In the genomic region with DNA sequence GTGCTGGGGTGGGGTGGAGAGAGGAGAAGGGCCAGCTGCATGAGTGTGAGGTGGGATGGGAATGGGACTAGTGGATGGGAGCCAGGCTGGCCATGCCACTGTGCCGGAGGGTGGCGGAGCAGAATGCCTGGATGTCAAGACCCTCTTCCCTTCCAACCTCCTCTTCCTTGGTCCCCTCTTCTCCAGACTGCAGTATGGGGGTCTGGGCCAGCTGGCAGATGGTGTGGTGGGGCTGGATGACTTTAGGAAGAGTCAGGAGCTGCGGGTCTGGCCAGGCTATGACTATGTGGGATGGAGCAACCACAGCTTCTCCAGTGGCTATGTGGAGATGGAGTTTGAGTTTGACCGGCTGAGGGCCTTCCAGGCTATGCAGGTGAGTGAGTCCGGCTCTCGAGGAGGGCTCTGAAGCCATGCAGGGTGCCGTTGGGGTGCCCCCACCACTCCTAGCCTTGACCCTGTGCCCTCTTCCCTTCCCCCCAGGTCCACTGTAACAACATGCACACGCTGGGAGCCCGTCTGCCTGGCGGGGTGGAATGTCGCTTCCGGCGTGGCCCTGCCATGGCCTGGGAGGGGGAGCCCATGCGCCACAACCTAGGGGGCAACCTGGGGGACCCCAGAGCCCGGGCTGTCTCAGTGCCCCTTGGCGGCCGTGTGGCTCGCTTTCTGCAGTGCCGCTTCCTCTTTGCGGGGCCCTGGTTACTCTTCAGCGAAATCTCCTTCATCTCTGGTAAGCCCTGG, we compare ENCODE assay signal across 32 cellular contexts. TPM values are rescaled to one million over a fixed set of nuclear protein-coding genes. Genes with fewer than 3 reads are reported as not detected.
A peak's percentile ranks its signal among the peaks of the same experiment; 100 is the strongest.
DNase-seq lines count a peak whose midpoint lies in the region; ATAC-seq and TF ChIP-seq lines count a peak whose summit lies in the region.
"Had no signal": no experiment of that assay in that cellular context is flagged by ENCODE, and none has a peak within 500 bp of the region (broad histone marks: within the 10 kb centered on the region; RNA-seq: fewer than 3 reads in every experiment).

No MANE protein-coding gene starts in this region.

- H4K91ac ChIP-seq in trophoblast cell (ENCODE audit: low read depth, low read length): no peak overlapping the region

- no peak overlapping the region for H2BK12ac ChIP-seq in trophoblast cell (ENCODE audit: low read length)

- TF ChIP-seq CTCF in CD14-positive monocyte (IDR thresholded peaks at IDR 0.05): no peak
- no peak for TF ChIP-seq CTCF in RWPE1 (conservative IDR thresholded peaks at IDR 0.05; ENCODE audit: low read depth)
- no peak for TF ChIP-seq CTCF in dorsolateral prefrontal cortex (IDR thresholded peaks at IDR 0.05 in 54 of 56, conservative IDR thresholded peaks at IDR 0.05 in 2 of 56; ENCODE audit: low read depth in 1 of 56, partially characterized antibody in 56 of 56)
- no peak for TF ChIP-seq CTCF in mucosa of descending colon (IDR thresholded peaks at IDR 0.05)

- H4K8ac ChIP-seq in trophoblast cell (ENCODE audit: low read depth, low read length): no peak overlapping the region

- H3K27me3 Mint-ChIP-seq in CD14-positive monocyte (ENCODE audit: low read depth in 3 of 3): peaks cover 3 to 13% (median 4%) of the 10 kb centered on the region in 3 donors
- H3K27me3 Mint-ChIP-seq: CD4-positive, alpha-beta memory T cell; central memory CD8-positive, alpha-beta T cell; natural killer cell treated with Interleukin-12 subunit alpha and Interleukin-12 subunit beta and Interleukin-15 and Interleukin-18, amount 100 ng/mL, for 72 hours had no signal

- no peaks in the 10 kb centered on the region for H3K27me3 ChIP-seq in dorsolateral prefrontal cortex
- no peaks in the 10 kb centered on the region for H3K27me3 ChIP-seq in trophoblast cell (ENCODE audit: insufficient read depth, low read length)
- H3K27me3 ChIP-seq: heart right ventricle, suprapubic skin, uterus had no signal

- CTCF ChIA-PET in RWPE1 (lab: Yijun Ruan, JAX): interaction anchor here (0.6 kb wide), 1 partner anchor 39 kb away, joined by 3 read pairs; no protein-coding TSS in a partner anchor

- H3K4me3 ChIP-seq in dorsolateral prefrontal cortex: peak overlapping the region in 1 of 59 donors; percentile 8
- H3K4me3 ChIP-seq in trophoblast cell (ENCODE audit: low read depth, low read length): no peak overlapping the region
- no peak overlapping the region for H3K4me3 ChIP-seq in mucosa of descending colon
- H3K4me3 ChIP-seq: heart right ventricle, lung, SK-N-MC, suprapubic skin, uterus had no signal

- H3K9ac ChIP-seq in trophoblast cell (ENCODE audit: low read length): no peak overlapping the region

- no peaks in the 10 kb centered on the region for H3K4me1 Mint-ChIP-seq in CD14-positive monocyte
- H3K4me1 Mint-ChIP-seq: central memory CD8-positive, alpha-beta T cell had no signal

- H3K14ac ChIP-seq in trophoblast cell (ENCODE audit: low read length): no peak overlapping the region

- no peak overlapping the region for H3K4me3 Mint-ChIP-seq in CD14-positive monocyte
- H3K4me3 Mint-ChIP-seq: activated T-cell treated with anti-CD3 and anti-CD28 coated beads, Interleukin-2, amount 50 U/mL, for 72 hours; CD4-positive, alpha-beta memory T cell; central memory CD8-positive, alpha-beta T cell; natural killer cell treated with Interleukin-12 subunit alpha and Interleukin-12 subunit beta and Interleukin-15 and Interleukin-18, amount 100 ng/mL, for 72 hours; T-helper 17 cell had no signal

- H3K79me1 ChIP-seq in trophoblast cell (ENCODE audit: low read length): no peaks in the 10 kb centered on the region

- no peak overlapping the region for H4K12ac ChIP-seq in trophoblast cell (ENCODE audit: low read depth, low read length)

- H3K4me1 ChIP-seq in trophoblast cell (ENCODE audit: control insufficient read depth in 1 of 2, insufficient read depth in 2 of 2, low read length in 2 of 2) (no peaks in the 10 kb centered on the region), mucosa of descending colon (ENCODE audit: low read depth) (peaks cover 2% of the 10 kb centered on the region)
- H3K4me1 ChIP-seq: uterus had no signal

- POLR2A ChIA-PET in RWPE1 (lab: Yijun Ruan, JAX; ENCODE audit: low non-redundant PET): no interaction called here

- no peak overlapping the region for H3K23ac ChIP-seq in trophoblast cell (ENCODE audit: low read length)

- peaks cover 3% of the 10 kb centered on the region for H3K79me2 ChIP-seq in trophoblast cell (ENCODE audit: control insufficient read depth, insufficient read depth, low read length, poor library complexity)

- H3K4ac ChIP-seq in trophoblast cell (ENCODE audit: low read depth, low read length): no peak overlapping the region

- no peak overlapping the region for H2AFZ ChIP-seq in trophoblast cell (ENCODE audit: insufficient read depth, low read length, poor library complexity)

- H3K18ac ChIP-seq in trophoblast cell (ENCODE audit: low read length): peak overlapping the region; percentile 21

- WGBS in trophoblast cell (ENCODE audit: extremely low coverage, insufficient coverage, insufficient read length): no CpG with 5 or more reads among the region's 21 CpGs

- no peak overlapping the region for H3K4me2 ChIP-seq in trophoblast cell (ENCODE audit: low read length)

- H3K27ac ChIP-seq in RWPE1: peak overlapping the region; percentile 84
- peak overlapping the region in 56 of 59 donors; percentile 4 to 99 (median 75) for H3K27ac ChIP-seq in dorsolateral prefrontal cortex
- no peak overlapping the region for H3K27ac ChIP-seq in trophoblast cell (ENCODE audit: low read depth, low read length)
- H3K27ac ChIP-seq: heart right ventricle, SK-N-MC, suprapubic skin, uterus had no signal

- no peak overlapping the region for H2AK5ac ChIP-seq in trophoblast cell (ENCODE audit: low read length)

- H3K9me3 Mint-ChIP-seq in CD14-positive monocyte: no peaks in the 10 kb centered on the region
- H3K9me3 Mint-ChIP-seq: activated T-cell treated with anti-CD3 and anti-CD28 coated beads, Interleukin-2, amount 50 U/mL, for 72 hours; CD4-positive, alpha-beta memory T cell; central memory CD8-positive, alpha-beta T cell; natural killer cell treated with Interleukin-12 subunit alpha and Interleukin-12 subunit beta and Interleukin-15 and Interleukin-18, amount 100 ng/mL, for 72 hours had no signal

- no peaks in the 10 kb centered on the region for H3K36me3 Mint-ChIP-seq in CD14-positive monocyte
- H3K36me3 Mint-ChIP-seq: natural killer cell treated with Interleukin-12 subunit alpha and Interleukin-12 subunit beta and Interleukin-15 and Interleukin-18, amount 100 ng/mL, for 72 hours had no signal

- no peak overlapping the region for H2BK120ac ChIP-seq in trophoblast cell (ENCODE audit: insufficient read depth, low read length, poor library complexity)

- DNase-seq in CD14-positive monocyte (ENCODE audit: low spot score): peak; percentile 11
- no peak for DNase-seq in RWPE1 (ENCODE audit: low spot score)
- DNase-seq in dorsolateral prefrontal cortex: peak in 2 of 10 donors; percentile 21 to 25
- DNase-seq in trophoblast cell: no peak
- DNase-seq in NCI-H1105 (lab: John Stamatoyannopoulos, UW): no peak
- DNase-seq in NCI-H774 (lab: John Stamatoyannopoulos, UW): no peak
- DNase-seq in mucosa of descending colon: no peak
- DNase-seq in NCI-H1694 (lab: John Stamatoyannopoulos, UW): no peak
- DNase-seq: activated CD4-positive, alpha-beta T cell treated with anti-CD3 and anti-CD28 coated beads, Interleukin-2, amount 50 U/mL, for 4 hours; activated naive CD4-positive, alpha-beta T cell treated with Interleukin-2 at 50 U/mL for 16 hours; activated T-cell treated with anti-CD3 and anti-CD28 coated beads, Interleukin-2, amount 50 U/mL, for 72 hours; CD4-positive, alpha-beta memory T cell; GOT3; heart right ventricle; Karpas-422; NCI-H1694 treated with DMSO at 0.1 percent for 48 hours; NCI-H524; OCI-M1; stimulated activated naive CD4-positive, alpha-beta T cell; T-helper 17 cell had no signal

- no peaks in the 10 kb centered on the region for H3K9me3 ChIP-seq in trophoblast cell (ENCODE audit: insufficient read depth, low read depth, low read length)
- H3K9me3 ChIP-seq in mucosa of descending colon: no peaks in the 10 kb centered on the region
- H3K9me3 ChIP-seq: heart right ventricle, suprapubic skin, uterus had no signal

- no peak overlapping the region for H2BK5ac ChIP-seq in trophoblast cell (ENCODE audit: low read depth, low read length, poor library complexity)

- intact Hi-C loops in CD14-positive monocyte (cut with micrococcal nuclease): no loop called here
- intact Hi-C loops in dorsolateral prefrontal cortex (cut with DNase I): loop anchor here in 1 of 2 donors (2.0 kb wide), 1 partner anchor 17 kb away; the partner anchor contains the start of gene GTF2H4
- intact Hi-C loops in mucosa of descending colon (cut with DNase I, micrococcal nuclease): no loop called here

- H3K27ac Mint-ChIP-seq in CD14-positive monocyte: no peak overlapping the region
- H3K27ac Mint-ChIP-seq: activated T-cell treated with anti-CD3 and anti-CD28 coated beads, Interleukin-2, amount 50 U/mL, for 72 hours; natural killer cell treated with Interleukin-12 subunit alpha and Interleukin-12 subunit beta and Interleukin-15 and Interleukin-18, amount 100 ng/mL, for 72 hours had no signal

- no peak for ATAC-seq in mucosa of descending colon
- ATAC-seq: activated CD4-positive, CD25-positive, alpha-beta regulatory T cell treated with anti-CD3 and anti-CD28 coated beads, Interleukin-2, amount 50 U/mL, for 24 hours; activated T-cell treated with anti-CD3 and anti-CD28 coated beads, Interleukin-2, amount 50 U/mL, for 72 hours; heart right ventricle; natural killer cell treated with Interleukin-12 subunit alpha and Interleukin-12 subunit beta and Interleukin-15 and Interleukin-18, amount 100 ng/mL, for 72 hours; T-helper 17 cell had no signal

- peaks cover 76 to 84% of the 10 kb centered on the region in 2 experiments for H3K36me3 ChIP-seq in trophoblast cell (ENCODE audit: control insufficient read depth in 1 of 2, insufficient read depth in 2 of 2, low read length in 2 of 2)
- peaks cover 12% of the 10 kb centered on the region for H3K36me3 ChIP-seq in mucosa of descending colon (ENCODE audit: low read depth)
- H3K36me3 ChIP-seq: uterus had no signal

RNA-seq across cellular contexts. Expression of gene DDR1, which starts 7.7 kb away (rescaled TPM):
- under 1 TPM; 0.39 to 0.51 TPM for polyA plus RNA-seq in CD14-positive monocyte
- total RNA-seq in dorsolateral prefrontal cortex: 100 to 1,000 TPM; 100 to 498 (median 195) TPM
- polyA plus RNA-seq in trophoblast cell (2013): 137 and 142 TPM in 2 replicates
- total RNA-seq in mucosa of descending colon: 100 to 1,000 TPM; 145 to 336 (median 271) TPM

RNA-seq across cellular contexts. Expression of gene GTF2H4, which starts 16.0 kb away (rescaled TPM):
- 1 to 10 TPM; 3.6 to 6.0 TPM for polyA plus RNA-seq in CD14-positive monocyte
- 100 to 1,000 TPM in 1 of 120 experiments, 10 to 100 TPM in 119; 24.7 to 107 (median 48.9) TPM for total RNA-seq in dorsolateral prefrontal cortex
- 38.3 and 38.5 TPM in 2 replicates for polyA plus RNA-seq in trophoblast cell (2013)
- 10 to 100 TPM; 17.0 to 25.3 (median 25.0) TPM for total RNA-seq in mucosa of descending colon

RNA-seq across cellular contexts. Expression of gene VARS2, which starts 22.1 kb away (rescaled TPM):
- polyA plus RNA-seq in CD14-positive monocyte: 1 to 10 TPM; 7.6 to 8.1 TPM
- 10 to 100 TPM; 27.9 to 82.8 (median 48.0) TPM for total RNA-seq in dorsolateral prefrontal cortex
- 10.5 and 10.6 TPM in 2 replicates for polyA plus RNA-seq in trophoblast cell (2013)
- total RNA-seq in mucosa of descending colon: 10 to 100 TPM; 20.9 to 27.6 (median 27.3) TPM

RNA-seq across cellular contexts. Expression of gene SFTA2, which starts 40.0 kb away (rescaled TPM):
- not detected for polyA plus RNA-seq in CD14-positive monocyte
- total RNA-seq in dorsolateral prefrontal cortex (under 1 TPM in 7 of 120 experiments, not detected in 113; 0.39 to 0.85 (median 0.66) TPM), mucosa of descending colon (not detected)
- polyA plus RNA-seq in trophoblast cell (2013): not detected in 2 replicates
- total RNA-seq: dermis microvascular lymphatic vessel endothelial cell; frontal cortex; heart right ventricle; natural killer cell treated with Interleukin-12 subunit alpha and Interleukin-12 subunit beta and Interleukin-15 and Interleukin-18, amount 100 ng/mL, for 72 hours; osteocyte; skeletal muscle tissue; suprapubic skin; T-helper 17 cell had no signal
- polyA plus RNA-seq: CD4-positive, alpha-beta memory T cell; heart right ventricle had no signal

RNA-seq across cellular contexts. Expression of gene MUCL3, which starts 48.8 kb away (rescaled TPM):
- polyA plus RNA-seq in CD14-positive monocyte: not detected
- not detected for total RNA-seq in dorsolateral prefrontal cortex
- 0.01 and 0.03 TPM in 2 replicates for polyA plus RNA-seq in trophoblast cell (2013)
- total RNA-seq in mucosa of descending colon: under 1 TPM in 1 of 3 donors, not detected in 2; 0.07 TPM
- total RNA-seq: CD4-positive, alpha-beta memory T cell; dermis microvascular lymphatic vessel endothelial cell; frontal cortex; kidney epithelial cell; natural killer cell treated with Interleukin-12 subunit alpha and Interleukin-12 subunit beta and Interleukin-15 and Interleukin-18, amount 100 ng/mL, for 72 hours; osteocyte; skeletal muscle tissue; suprapubic skin; T-helper 17 cell had no signal
- polyA plus RNA-seq: CD4-positive, alpha-beta memory T cell; heart right ventricle had no signal
